In genomic region chr2:10529611-10530010, GRCh38 we compare ENCODE assay signal across 19 cellular contexts.
"Had no signal": no experiment of that assay in that cellular context is flagged by ENCODE, and none has a peak within 500 bp of the region (broad histone marks: within the 10 kb centered on the region; RNA-seq: fewer than 3 reads in every experiment).

No MANE protein-coding gene starts in this region.

- H3K36me3 ChIP-seq: esophagus squamous epithelium, pancreas, tibial nerve, upper lobe of right lung, vagina had no signal

- H3K27ac ChIP-seq: esophagus squamous epithelium, pancreas, tibial nerve, upper lobe of right lung, vagina had no signal

- ATAC-seq: mucosa of descending colon; pancreas; right cardiac atrium; stimulated activated memory B cell treated with anti-CD40 and anti-IgM and Interleukin-4, amounts not matched to agents 10 μg/mL and 1 μg/mL and 100 μg/mL, for 72 hours; upper lobe of right lung had no signal

- DNase-seq: effector memory CD4-positive, alpha-beta T cell; esophagus squamous epithelium; foreskin fibroblast; immature natural killer cell; mammary epithelial cell; mucosa of descending colon; occipital lobe; pancreas; right cardiac atrium; stimulated activated CD4-positive, alpha-beta T cell treated with anti-CD3 and anti-CD28 coated beads, Interleukin-15, amount 100 ng/mL, for 24 hours; stimulated activated CD4-positive, alpha-beta T cell treated with anti-CD3 and anti-CD28 coated beads, Interleukin-1b, Interleukin-23, amount 100 ng/mL, for 48 hours; stimulated activated CD4-positive, alpha-beta T cell treated with anti-CD3 and anti-CD28 coated beads, Interleukin-4, amount 100 ng/mL, for 24 hours; upper lobe of right lung had no signal

- H3K36me3 Mint-ChIP-seq: immature natural killer cell; stimulated activated memory B cell treated with anti-CD40 and anti-IgM and Interleukin-4, amounts not matched to agents 10 μg/mL and 1 μg/mL and 100 μg/mL, for 72 hours had no signal

- H3K4me1 ChIP-seq: esophagus squamous epithelium, pancreas, tibial nerve, upper lobe of right lung, vagina had no signal

- H3K27ac Mint-ChIP-seq: immature natural killer cell; nephron; progenitor cell of endocrine pancreas; stimulated activated memory B cell treated with anti-CD40 and anti-IgM and Interleukin-4, amounts not matched to agents 10 μg/mL and 1 μg/mL and 100 μg/mL, for 72 hours; stimulated activated naive CD8-positive, alpha-beta T cell treated with anti-CD3 and anti-CD28 coated beads, Interleukin-15, Interleukin-2, amounts not matched to agents 100 ng/mL and 50 ng/mL, for 24 hours had no signal

- H3K9me3 Mint-ChIP-seq: immature natural killer cell; nephron; stimulated activated memory B cell treated with anti-CD40 and anti-IgM and Interleukin-4, amounts not matched to agents 10 μg/mL and 1 μg/mL and 100 μg/mL, for 72 hours; stimulated activated naive CD8-positive, alpha-beta T cell treated with anti-CD3 and anti-CD28 coated beads, Interleukin-15, Interleukin-2, amounts not matched to agents 100 ng/mL and 50 ng/mL, for 24 hours had no signal

- H3K4me3 ChIP-seq: esophagus squamous epithelium, mucosa of descending colon, pancreas, tibial nerve, upper lobe of right lung, vagina had no signal

- H3K27me3 Mint-ChIP-seq: progenitor cell of endocrine pancreas; stimulated activated naive CD8-positive, alpha-beta T cell treated with anti-CD3 and anti-CD28 coated beads, Interleukin-15, Interleukin-2, amounts not matched to agents 100 ng/mL and 50 ng/mL, for 24 hours had no signal

- H3K27me3 ChIP-seq: esophagus squamous epithelium, pancreas, tibial nerve, upper lobe of right lung, vagina had no signal

- H3K4me1 Mint-ChIP-seq: immature natural killer cell; stimulated activated memory B cell treated with anti-CD40 and anti-IgM and Interleukin-4, amounts not matched to agents 10 μg/mL and 1 μg/mL and 100 μg/mL, for 72 hours had no signal

- H3K9me3 ChIP-seq: esophagus squamous epithelium, mucosa of descending colon, pancreas, tibial nerve, upper lobe of right lung, vagina had no signal

- H3K4me3 Mint-ChIP-seq: immature natural killer cell; nephron; stimulated activated memory B cell treated with anti-CD40 and anti-IgM and Interleukin-4, amounts not matched to agents 10 μg/mL and 1 μg/mL and 100 μg/mL, for 72 hours; stimulated activated naive CD8-positive, alpha-beta T cell treated with anti-CD3 and anti-CD28 coated beads, Interleukin-15, Interleukin-2, amounts not matched to agents 100 ng/mL and 50 ng/mL, for 24 hours had no signal
